1 cellular context compared by ENCODE assay signal in genomic region chr7:143205560-143206293, GRCh38.
TF ChIP-seq lines count a peak whose summit lies in the region.

No MANE protein-coding gene starts in this region.

TF ChIP-seq in WTC11, 78 proteins besides CTCF, POLR2A, EP300 and RAD21 (continued from another document):
- TF ChIP-seq ARID4B (CRISPR knock-in tag; IDR thresholded peaks at IDR 0.05; ENCODE audit: borderline replicate concordance) (no peak), ATF6 (CRISPR knock-in tag; IDR thresholded peaks at IDR 0.05) (no peak), ETV6 (CRISPR knock-in tag; IDR thresholded peaks at IDR 0.05) (no peak), HMGXB4 (CRISPR knock-in tag; IDR thresholded peaks at IDR 0.05) (no peak)
TF ChIP-seq in WTC11: peak in this region for 0.
